ENCODE assay signal across 10 cellular contexts in the genomic region with DNA sequence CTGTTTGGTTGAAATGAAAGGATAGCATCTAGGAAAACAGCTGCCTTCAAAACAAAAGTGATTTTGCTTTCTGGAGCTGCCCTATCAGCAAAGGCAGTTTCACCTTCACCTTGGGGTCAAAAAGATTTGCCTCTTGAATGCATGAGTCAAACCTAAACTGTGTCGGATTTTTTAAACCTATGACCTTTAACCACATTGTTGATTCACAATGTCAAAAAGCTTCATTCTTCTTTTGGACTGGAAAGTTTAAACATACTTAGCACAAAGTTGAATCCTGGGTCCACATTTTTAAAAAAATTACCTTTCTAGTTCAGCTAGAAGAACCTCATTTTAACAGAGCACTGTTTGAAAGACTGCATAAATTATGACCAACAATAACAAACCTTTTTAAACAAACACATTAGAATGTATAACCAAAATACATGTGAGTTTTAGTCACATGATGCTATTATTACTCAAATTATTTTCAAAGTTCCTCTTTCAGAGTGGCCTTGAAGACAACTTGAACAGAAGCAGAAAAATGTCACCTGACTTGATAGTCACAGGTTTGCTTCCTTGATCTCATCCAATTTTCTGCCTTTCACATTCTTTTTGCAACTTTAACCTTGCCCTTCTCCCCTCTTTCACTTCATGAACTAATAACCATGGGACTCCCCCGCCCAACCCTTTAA.
DNase-seq lines count a peak whose midpoint lies in the region; ATAC-seq and TF ChIP-seq lines count a peak whose summit lies in the region.
"Had no signal": no experiment of that assay in that cellular context is flagged by ENCODE, and none has a peak within 500 bp of the region (broad histone marks: within the 10 kb centered on the region; RNA-seq: fewer than 3 reads in every experiment).

No MANE protein-coding gene starts in this region.

- no peak overlapping the region for H3K9ac ChIP-seq in endodermal cell (ENCODE audit: extremely low read depth, low read length, poor library complexity, severe bottlenecking)

- DNase-seq in A172 (ENCODE audit: low spot score), result peak; percentile 57
- peak; percentile 44 for DNase-seq in NCI-H226
- no peak for DNase-seq in CD8-positive, alpha-beta T cell
- DNase-seq in endodermal cell, result no peak
- no peak for DNase-seq in activated CD8-positive, alpha-beta memory T cell treated with anti-CD3 and anti-CD28 coated beads for 24 hours
- DNase-seq in activated naive CD4-positive, alpha-beta T cell treated with Interleukin-2 at 50 U/mL for 16 hours, result no peak
- DNase-seq: activated CD4-positive, alpha-beta memory T cell treated with anti-CD3 and anti-CD28 coated beads for 36 hours had no signal

- POLR2A ChIA-PET in CD8-positive, alpha-beta T cell (lab: Charles Lee), result no interaction called here

- H3K4me1 Mint-ChIP-seq in CD8-positive, alpha-beta T cell (ENCODE audit: low read depth), result no peaks in the 10 kb centered on the region
- H3K4me1 Mint-ChIP-seq in endodermal cell, result peaks cover 12% of the 10 kb centered on the region

- no peaks in the 10 kb centered on the region for H3K36me3 ChIP-seq in CD8-positive, alpha-beta T cell (ENCODE audit: insufficient read depth, low read length)
- H3K36me3 ChIP-seq in endodermal cell (ENCODE audit: control insufficient read depth, insufficient read depth, low read length), result no peaks in the 10 kb centered on the region

- peaks cover 4% of the 10 kb centered on the region for H3K27me3 Mint-ChIP-seq in CD8-positive, alpha-beta T cell (ENCODE audit: low read depth)
- no peaks in the 10 kb centered on the region for H3K27me3 Mint-ChIP-seq in endodermal cell (ENCODE audit: insufficient read depth)
- H3K27me3 Mint-ChIP-seq: activated CD4-positive, alpha-beta memory T cell treated with anti-CD3 and anti-CD28 coated beads for 36 hours had no signal

- no peak for TF ChIP-seq CTCF in CD8-positive, alpha-beta T cell (IDR thresholded peaks at IDR 0.05)
- no peak for TF ChIP-seq CTCF in endodermal cell (conservative IDR thresholded peaks at IDR 0.05)

- H3K9me3 Mint-ChIP-seq in CD8-positive, alpha-beta T cell, result no peaks in the 10 kb centered on the region
- no peaks in the 10 kb centered on the region for H3K9me3 Mint-ChIP-seq in endodermal cell
- H3K9me3 Mint-ChIP-seq: activated CD4-positive, alpha-beta memory T cell treated with anti-CD3 and anti-CD28 coated beads for 36 hours had no signal

- H3K4me1 ChIP-seq in CD8-positive, alpha-beta T cell (ENCODE audit: insufficient read depth, low read length), result no peaks in the 10 kb centered on the region
- no peaks in the 10 kb centered on the region for H3K4me1 ChIP-seq in endodermal cell (ENCODE audit: control insufficient read depth, insufficient read depth, low read length)

- H3K27ac Mint-ChIP-seq in CD8-positive, alpha-beta T cell, result no peak overlapping the region
- no peak overlapping the region for H3K27ac Mint-ChIP-seq in endodermal cell
- H3K27ac Mint-ChIP-seq: activated CD4-positive, alpha-beta memory T cell treated with anti-CD3 and anti-CD28 coated beads for 36 hours had no signal

- no peak overlapping the region for H3K4me3 ChIP-seq in CD8-positive, alpha-beta T cell (ENCODE audit: low read depth, low read length)
- no peak overlapping the region for H3K4me3 ChIP-seq in endodermal cell (ENCODE audit: low read length)

- CTCF ChIA-PET in CD8-positive, alpha-beta T cell (lab: Charles Lee), result no interaction called here

- no peaks in the 10 kb centered on the region for H3K27me3 ChIP-seq in CD8-positive, alpha-beta T cell (ENCODE audit: insufficient read depth, low read length)
- H3K27me3 ChIP-seq in endodermal cell (ENCODE audit: control insufficient read depth, insufficient read depth, low read length, poor library complexity, severe bottlenecking), result no peaks in the 10 kb centered on the region

- H3K4me3 Mint-ChIP-seq in CD8-positive, alpha-beta T cell, result no peak overlapping the region
- H3K4me3 Mint-ChIP-seq in endodermal cell, result no peak overlapping the region
- H3K4me3 Mint-ChIP-seq: activated CD4-positive, alpha-beta memory T cell treated with anti-CD3 and anti-CD28 coated beads for 36 hours had no signal

- peak; percentile 53 for ATAC-seq in GM18873 (IDR thresholded peaks at IDR 0.05; ENCODE audit: low FRiP score, unreplicated experiment)
- peak; percentile 76 for ATAC-seq in HG02798 (IDR thresholded peaks at IDR 0.05; ENCODE audit: poor library complexity, unreplicated experiment)
- no peak for ATAC-seq in CD8-positive, alpha-beta T cell

- H3K36me3 Mint-ChIP-seq in CD8-positive, alpha-beta T cell, result no peaks in the 10 kb centered on the region
- H3K36me3 Mint-ChIP-seq in endodermal cell (ENCODE audit: low read depth), result no peaks in the 10 kb centered on the region
- H3K36me3 Mint-ChIP-seq: activated CD4-positive, alpha-beta memory T cell treated with anti-CD3 and anti-CD28 coated beads for 36 hours had no signal

- WGBS in endodermal cell (ENCODE audit: insufficient coverage in 1 of 2, insufficient read length in 1 of 2), 2 experiments, result 94 to 100% methylated on average over 1 to 2 of the region's 2 CpGs

- H3K27ac ChIP-seq in CD8-positive, alpha-beta T cell (ENCODE audit: low read depth, low read length), result no peak overlapping the region
- no peak overlapping the region for H3K27ac ChIP-seq in endodermal cell (ENCODE audit: low read depth, low read length)
- H3K27ac ChIP-seq: C4-2B had no signal

- intact Hi-C loops in CD8-positive, alpha-beta T cell (cut with DNase I, micrococcal nuclease), result no loop called here

- no peaks in the 10 kb centered on the region for H3K9me3 ChIP-seq in CD8-positive, alpha-beta T cell (ENCODE audit: low read length)
- H3K9me3 ChIP-seq in endodermal cell (ENCODE audit: control insufficient read depth, low read length), result no peaks in the 10 kb centered on the region

Comparison
In these comparisons a context has a peak if more than half of its experiments do, and no peak if none do; other contexts are left out.
1. DNase-seq: peak in A172 (single experiment) and NCI-H226 (single experiment); none in CD8-positive, alpha-beta T cell (0 of 7), endodermal cell (single experiment), activated CD8-positive, alpha-beta memory T cell treated with anti-CD3 and anti-CD28 coated beads for 24 hours (single experiment) and activated naive CD4-positive, alpha-beta T cell treated with Interleukin-2 at 50 U/mL for 16 hours (single experiment).